In the genomic region with DNA sequence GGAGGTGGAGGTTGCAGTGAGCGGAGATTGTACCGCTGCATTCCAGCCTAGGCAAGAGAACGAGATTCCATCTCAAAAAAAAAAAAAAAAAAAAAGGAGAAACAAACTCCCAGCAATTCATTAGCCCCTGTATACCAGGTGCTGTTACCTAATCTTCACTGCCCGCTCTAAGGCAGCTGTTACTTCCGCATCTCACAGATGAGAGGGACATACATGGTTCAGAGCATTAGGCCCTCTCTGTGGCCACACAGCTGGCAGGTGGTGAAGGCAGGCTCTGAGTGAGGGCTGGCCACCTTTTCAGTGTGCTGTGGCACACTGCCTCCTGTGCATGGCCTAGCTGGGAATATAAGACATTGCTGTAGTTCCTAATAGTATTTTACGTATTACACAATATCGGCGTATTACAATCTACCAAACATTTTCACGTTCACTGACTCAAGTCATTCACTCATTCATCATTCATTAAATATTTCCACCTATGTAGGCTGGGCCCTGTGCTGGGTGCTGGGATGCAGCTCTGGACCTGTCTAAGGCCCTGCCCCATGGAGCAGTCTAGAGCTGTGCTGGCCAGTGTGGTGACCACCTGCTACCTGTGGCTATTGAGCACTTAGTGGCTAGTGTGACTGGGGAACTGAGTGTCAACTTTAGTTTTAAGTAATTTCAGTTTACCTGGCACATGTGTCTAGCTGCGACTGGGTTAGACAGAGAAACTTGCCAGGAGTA, we compare ENCODE assay signal across 2 cellular contexts.
TF ChIP-seq lines count a peak whose summit lies in the region.

No MANE protein-coding gene starts in this region.

TF ChIP-seq in HepG2, 621 proteins besides CTCF, POLR2A, EP300 and RAD21:
- TF ChIP-seq CEBPB (IDR thresholded peaks at IDR 0.05; ENCODE audit: borderline replicate concordance, low read depth, low read length) (peak; percentile 18; the same call in 1 of the 2 replicates), ZNF552 (CRISPR knock-in tag; IDR thresholded peaks at IDR 0.05; ENCODE audit: borderline replicate concordance) (no peak), ZNF644 (CRISPR knock-in tag; IDR thresholded peaks at IDR 0.05; ENCODE audit: low read depth) (no peak)
- TF ChIP-seq, protein P1, sequence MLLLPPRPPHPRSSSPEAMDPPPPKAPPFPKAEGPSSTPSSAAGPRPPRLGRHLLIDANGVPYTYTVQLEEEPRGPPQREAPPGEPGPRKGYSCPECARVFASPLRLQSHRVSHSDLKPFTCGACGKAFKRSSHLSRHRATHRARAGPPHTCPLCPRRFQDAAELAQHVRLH (CRISPR knock-in tag; IDR thresholded peaks at IDR 0.05; ENCODE audit: borderline replicate concordance, low read depth) = no peak

TF ChIP-seq in H1, 55 proteins besides CTCF, POLR2A, EP300 and RAD21:
- TF ChIP-seq JUN (IDR thresholded peaks at IDR 0.05; ENCODE audit: low read depth, low read length) (no peak), BCL11A (IDR thresholded peaks at IDR 0.05; ENCODE audit: low read depth in 2 of 2, low read length in 2 of 2) (no peak), CHD1 (IDR thresholded peaks at IDR 0.05; ENCODE audit: low read depth, low read length) (no peak), SAP30 (IDR thresholded peaks at IDR 0.05; ENCODE audit: insufficient read depth, insufficient replicate concordance, low read length) (no peak), CTBP2 (IDR thresholded peaks at IDR 0.05; ENCODE audit: borderline replicate concordance, insufficient read depth, insufficient read length, low read length) (no peak), EGR1 (IDR thresholded peaks at IDR 0.05; ENCODE audit: borderline replicate concordance, low read depth, low read length) (no peak), SP1 (IDR thresholded peaks at IDR 0.05; ENCODE audit: low read depth, low read length) (no peak), HDAC6 (IDR thresholded peaks at IDR 0.05; ENCODE audit: low read depth, low read length) (no peak), GTF2F1 (IDR thresholded peaks at IDR 0.05; ENCODE audit: borderline replicate concordance, low read depth, low read length) (no peak), SUZ12 (IDR thresholded peaks at IDR 0.05; ENCODE audit: low read length) (no peak), KDM1A (IDR thresholded peaks at IDR 0.05; ENCODE audit: borderline replicate concordance, low read length) (no peak), TAF1 (IDR thresholded peaks at IDR 0.05; ENCODE audit: low read depth, low read length) (no peak), SP4 (IDR thresholded peaks at IDR 0.05; ENCODE audit: low read length) (no peak), BACH1 (IDR thresholded peaks at IDR 0.05; ENCODE audit: low read length) (no peak), SIX5 (IDR thresholded peaks at IDR 0.05; ENCODE audit: low read depth, low read length) (no peak), TBP (IDR thresholded peaks at IDR 0.05; ENCODE audit: low read depth, low read length) (no peak)
TF ChIP-seq in H1: peak in this region for 0.
